Comparison of ENCODE assay signal across 22 cellular contexts in genomic region chr14:69303086-69303485, GRCh38. TPM values are rescaled to one million over a fixed set of nuclear protein-coding genes. Genes with fewer than 3 reads are reported as not detected.
"Had no signal": no experiment of that assay in that cellular context is flagged by ENCODE, and none has a peak within 500 bp of the region (broad histone marks: within the 10 kb centered on the region; RNA-seq: fewer than 3 reads in every experiment).

No MANE protein-coding gene starts in this region.

- H3K4me3 ChIP-seq: colonic mucosa, hepatocyte, mucosa of descending colon, psoas muscle, right lobe of liver, spleen, uterus had no signal

- H3K36me3 Mint-ChIP-seq: naive thymus-derived CD8-positive, alpha-beta T cell; stimulated activated naive B cell treated with anti-CD40 and anti-IgM and Interleukin-4, amounts not matched to agents 10 μg/mL and 1 μg/mL and 100 μg/mL, for 72 hours; type B pancreatic cell had no signal

- H3K36me3 ChIP-seq: colonic mucosa, neutrophil, right lobe of liver, spleen, uterus had no signal

- H3K27me3 ChIP-seq: colonic mucosa, right lobe of liver, uterus had no signal

- ATAC-seq: mucosa of descending colon; naive thymus-derived CD8-positive, alpha-beta T cell; psoas muscle; right lobe of liver; stimulated activated naive B cell treated with anti-CD40 and anti-IgM and Interleukin-4, amounts not matched to agents 10 μg/mL and 1 μg/mL and 100 μg/mL, for 72 hours; stimulated activated naive CD8-positive, alpha-beta T cell treated with anti-CD3 and anti-CD28 coated beads, Interleukin-15, amount 100 ng/mL, for 72 hours had no signal

- H3K4me1 Mint-ChIP-seq: naive thymus-derived CD8-positive, alpha-beta T cell; stimulated activated naive B cell treated with anti-CD40 and anti-IgM and Interleukin-4, amounts not matched to agents 10 μg/mL and 1 μg/mL and 100 μg/mL, for 72 hours had no signal

- H3K4me3 Mint-ChIP-seq: naive thymus-derived CD8-positive, alpha-beta T cell; stimulated activated naive B cell treated with anti-CD40 and anti-IgM and Interleukin-4, amounts not matched to agents 10 μg/mL and 1 μg/mL and 100 μg/mL, for 72 hours; stimulated activated naive CD8-positive, alpha-beta T cell treated with anti-CD3 and anti-CD28 coated beads, Interleukin-15, amount 100 ng/mL, for 72 hours; type B pancreatic cell had no signal

- H3K27ac ChIP-seq: colonic mucosa, hepatocyte, neutrophil, psoas muscle, right lobe of liver, spleen, uterus had no signal

- H3K9me3 Mint-ChIP-seq: naive thymus-derived CD8-positive, alpha-beta T cell; stimulated activated naive B cell treated with anti-CD40 and anti-IgM and Interleukin-4, amounts not matched to agents 10 μg/mL and 1 μg/mL and 100 μg/mL, for 72 hours; stimulated activated naive CD8-positive, alpha-beta T cell treated with anti-CD3 and anti-CD28 coated beads, Interleukin-15, amount 100 ng/mL, for 72 hours; type B pancreatic cell had no signal

- H3K4me2 ChIP-seq: hepatocyte had no signal

- H2AFZ ChIP-seq: hepatocyte had no signal

- H3K27ac Mint-ChIP-seq: naive thymus-derived CD8-positive, alpha-beta T cell; stimulated activated naive B cell treated with anti-CD40 and anti-IgM and Interleukin-4, amounts not matched to agents 10 μg/mL and 1 μg/mL and 100 μg/mL, for 72 hours; stimulated activated naive CD8-positive, alpha-beta T cell treated with anti-CD3 and anti-CD28 coated beads, Interleukin-15, amount 100 ng/mL, for 72 hours; type B pancreatic cell had no signal

- DNase-seq: colonic mucosa; dermis blood vessel endothelial cell; effector CD4-positive, alpha-beta T cell; foreskin melanocyte; kidney glomerular epithelial cell; mammary epithelial cell; mucosa of descending colon; naive thymus-derived CD8-positive, alpha-beta T cell; psoas muscle; retina; spleen; stimulated activated CD4-positive, alpha-beta T cell treated with anti-CD3 and anti-CD28 coated beads, Interleukin-15, amount 100 ng/mL, for 24 hours; stimulated activated CD4-positive, alpha-beta T cell treated with anti-CD3 and anti-CD28 coated beads, Interleukin-1b, Interleukin-23, amount 100 ng/mL, for 48 hours; stimulated activated CD4-positive, alpha-beta T cell treated with anti-CD3 and anti-CD28 coated beads, Interleukin-4, amount 100 ng/mL, for 4 hours; stimulated activated naive B cell treated with anti-CD40 and anti-IgM and Interleukin-4, amounts not matched to agents 10 μg/mL and 1 μg/mL and 100 μg/mL, for 72 hours; stimulated activated naive CD8-positive, alpha-beta T cell treated with anti-CD3 and anti-CD28 coated beads, Interleukin-15, amount 100 ng/mL, for 72 hours; substantia nigra; uterus had no signal

- H3K4me1 ChIP-seq: colonic mucosa, psoas muscle, right lobe of liver, uterus had no signal

- H3K79me2 ChIP-seq: hepatocyte had no signal

- H3K9me3 ChIP-seq: colonic mucosa, mucosa of descending colon, neutrophil, psoas muscle, right lobe of liver, spleen, uterus had no signal

RNA-seq across cellular contexts. Expression of gene GALNT16, which starts 43.1 kb away (rescaled TPM):
- total RNA-seq: naive thymus-derived CD8-positive, alpha-beta T cell had no signal
